24 cellular contexts compared by ENCODE assay signal in the genomic region with DNA sequence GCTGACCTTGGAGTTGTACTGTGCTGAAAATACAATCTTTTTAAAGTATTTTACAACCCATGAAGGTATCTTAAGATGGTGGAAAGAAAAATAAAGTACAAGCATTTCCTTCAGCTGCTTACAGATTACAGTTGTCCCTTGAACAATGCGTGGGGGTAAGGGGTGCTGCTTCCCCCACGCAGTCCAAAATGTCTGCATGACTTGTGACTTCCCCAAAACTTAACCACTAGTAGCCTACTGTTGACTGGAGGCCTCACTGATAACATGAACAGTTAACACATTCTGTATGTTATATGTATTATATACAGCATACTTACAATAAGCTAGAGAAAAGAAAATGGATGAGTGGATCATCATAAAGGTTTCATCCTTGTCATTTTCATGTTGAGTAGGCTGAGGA.
"Had no signal": no experiment of that assay in that cellular context is flagged by ENCODE, and none has a peak within 500 bp of the region (broad histone marks: within the 10 kb centered on the region; RNA-seq: fewer than 3 reads in every experiment).

No MANE protein-coding gene starts in this region.

- H3K4me3 ChIP-seq: esophagus muscularis mucosa, gastroesophageal sphincter, heart left ventricle, hepatocyte, lung, pancreas, right lobe of liver, suprapubic skin, transverse colon, upper lobe of right lung, uterus had no signal

- H3K9me3 ChIP-seq: esophagus muscularis mucosa, gastroesophageal sphincter, neutrophil, pancreas, right lobe of liver, suprapubic skin, transverse colon, upper lobe of right lung, uterus had no signal

- H3K4me2 ChIP-seq: hepatocyte had no signal

- H2AFZ ChIP-seq: hepatocyte had no signal

- H3K79me2 ChIP-seq: hepatocyte had no signal

- H3K27me3 ChIP-seq: foreskin keratinocyte, heart left ventricle, hepatocyte, neutrophil, pancreas, right lobe of liver, suprapubic skin, transverse colon, upper lobe of right lung, uterus had no signal

- H3K4me1 ChIP-seq: esophagus muscularis mucosa, foreskin keratinocyte, gastroesophageal sphincter, heart left ventricle, pancreas, right lobe of liver, suprapubic skin, transverse colon, upper lobe of right lung, uterus had no signal

- H3K36me3 ChIP-seq: esophagus muscularis mucosa, gastroesophageal sphincter, neutrophil, pancreas, right lobe of liver, suprapubic skin, transverse colon, upper lobe of right lung, uterus had no signal

- ATAC-seq: foreskin keratinocyte; gastroesophageal sphincter; heart left ventricle; left lobe of liver; natural killer cell treated with Interleukin-12 subunit alpha and Interleukin-12 subunit beta and Interleukin-15 and Interleukin-18, amount 100 ng/mL, for 72 hours; pancreas; right lobe of liver; stimulated activated naive CD8-positive, alpha-beta T cell treated with anti-CD3 and anti-CD28 coated beads, Interleukin-15, amount 100 ng/mL, for 72 hours; upper lobe of right lung had no signal

- H3K27ac ChIP-seq: esophagus muscularis mucosa, foreskin keratinocyte, gastroesophageal sphincter, heart left ventricle, hepatocyte, neutrophil, pancreas, right lobe of liver, suprapubic skin, transverse colon, upper lobe of right lung, uterus had no signal

- FAIRE-seq: endothelial cell of umbilical vein, kidney, pancreas, small intestine had no signal

- DNase-seq: effector memory CD4-positive, alpha-beta T cell; foreskin keratinocyte; heart left ventricle; kidney; pancreas; right lobe of liver; small intestine; stimulated activated CD4-positive, alpha-beta T cell treated with anti-CD3 and anti-CD28 coated beads, Interleukin-15, amount 100 ng/mL, for 24 hours; stimulated activated CD4-positive, alpha-beta T cell treated with anti-CD3 and anti-CD28 coated beads, Interleukin-4, amount 100 ng/mL, for 1 hour; stimulated activated CD8-positive, alpha-beta memory T cell treated with anti-CD3 and anti-CD28 coated beads, Interleukin-4, amount 100 ng/mL, for 48 hours; stimulated activated naive CD4-positive, alpha-beta T cell; stimulated activated naive CD8-positive, alpha-beta T cell treated with anti-CD3 and anti-CD28 coated beads, Interleukin-15, amount 100 ng/mL, for 72 hours; transverse colon; upper lobe of right lung; uterus had no signal
